In the genomic region with DNA sequence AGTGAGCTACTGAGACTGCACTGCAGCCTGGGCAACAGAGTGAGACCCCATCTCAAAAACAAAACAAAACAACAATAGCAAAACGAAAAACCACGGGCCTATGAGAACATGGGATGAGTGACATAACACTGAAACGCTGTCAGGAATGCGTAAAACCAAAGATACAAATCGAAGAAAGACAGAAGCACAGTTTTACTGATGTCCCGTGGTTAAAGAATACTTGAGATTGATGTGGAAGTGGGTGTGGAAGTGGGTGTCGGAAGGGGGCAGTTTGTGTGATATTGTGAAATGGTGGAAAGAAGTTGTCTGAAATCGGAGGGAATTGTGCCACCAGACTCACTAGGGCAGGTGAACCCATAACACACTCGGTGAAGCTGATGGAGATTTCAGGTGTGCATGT, we compare ENCODE assay signal across 30 cellular contexts. TPM values are rescaled to one million over a fixed set of nuclear protein-coding genes. Genes with fewer than 3 reads are reported as not detected.
"Had no signal": no experiment of that assay in that cellular context is flagged by ENCODE, and none has a peak within 500 bp of the region (broad histone marks: within the 10 kb centered on the region; RNA-seq: fewer than 3 reads in every experiment).

No MANE protein-coding gene starts in this region.

- H3K36me3 ChIP-seq: colonic mucosa, esophagus muscularis mucosa, heart right ventricle, left lung, neural progenitor cell, prostate gland, right atrium auricular region, sigmoid colon, stomach, thyroid gland had no signal

- H3K9me3 ChIP-seq: colonic mucosa, esophagus muscularis mucosa, heart right ventricle, left lung, mucosa of descending colon, prostate gland, right atrium auricular region, sigmoid colon, stomach, thyroid gland had no signal

- H3K9me3 Mint-ChIP-seq: dendritic cell treated with granulocyte-macrophage colony-stimulating factor and Interleukin-4, amounts not matched to agents 40 ng/mL and 50 ng/mL, for 4 days; mesothelial cell of epicardium; naive B cell; natural killer cell treated with Interleukin-12 subunit alpha and Interleukin-12 subunit beta and Interleukin-15 and Interleukin-18, amount 100 ng/mL, for 72 hours; neural progenitor cell; stimulated activated effector memory CD8-positive, alpha-beta T cell treated with anti-CD3 and anti-CD28 coated beads, Interleukin-12 subunit alpha, Interleukin-12 subunit beta, amount 100 ng/mL, for 72 hours had no signal

- H3K27me3 ChIP-seq: colonic mucosa, esophagus muscularis mucosa, foreskin keratinocyte, heart right ventricle, left lung, right atrium auricular region, sigmoid colon, stomach, thyroid gland had no signal

- FAIRE-seq: endothelial cell of umbilical vein, islet of Langerhans had no signal

- H3K27ac Mint-ChIP-seq: dendritic cell treated with granulocyte-macrophage colony-stimulating factor and Interleukin-4, amounts not matched to agents 40 ng/mL and 50 ng/mL, for 4 days; mesothelial cell of epicardium; naive B cell; natural killer cell treated with Interleukin-12 subunit alpha and Interleukin-12 subunit beta and Interleukin-15 and Interleukin-18, amount 100 ng/mL, for 72 hours; neural progenitor cell; stimulated activated effector memory CD8-positive, alpha-beta T cell treated with anti-CD3 and anti-CD28 coated beads, Interleukin-12 subunit alpha, Interleukin-12 subunit beta, amount 100 ng/mL, for 72 hours had no signal

- H3K4me3 ChIP-seq: colonic mucosa, esophagus muscularis mucosa, heart right ventricle, left lung, mucosa of descending colon, neural progenitor cell, prostate gland, right atrium auricular region, sigmoid colon, stomach, thyroid gland had no signal

- H3K4me1 ChIP-seq: colonic mucosa, left lung, prostate gland, right atrium auricular region, sigmoid colon had no signal

- H3K36me3 Mint-ChIP-seq: mesothelial cell of epicardium; naive B cell; natural killer cell treated with Interleukin-12 subunit alpha and Interleukin-12 subunit beta and Interleukin-15 and Interleukin-18, amount 100 ng/mL, for 72 hours; neural progenitor cell; stimulated activated effector memory CD8-positive, alpha-beta T cell treated with anti-CD3 and anti-CD28 coated beads, Interleukin-12 subunit alpha, Interleukin-12 subunit beta, amount 100 ng/mL, for 72 hours had no signal

- H3K4me3 Mint-ChIP-seq: dendritic cell treated with granulocyte-macrophage colony-stimulating factor and Interleukin-4, amounts not matched to agents 40 ng/mL and 50 ng/mL, for 4 days; mesothelial cell of epicardium; naive B cell; natural killer cell treated with Interleukin-12 subunit alpha and Interleukin-12 subunit beta and Interleukin-15 and Interleukin-18, amount 100 ng/mL, for 72 hours; neural progenitor cell; stimulated activated effector memory CD8-positive, alpha-beta T cell treated with anti-CD3 and anti-CD28 coated beads, Interleukin-12 subunit alpha, Interleukin-12 subunit beta, amount 100 ng/mL, for 72 hours had no signal

- H3K4me1 Mint-ChIP-seq: mesothelial cell of epicardium; naive B cell; stimulated activated effector memory CD8-positive, alpha-beta T cell treated with anti-CD3 and anti-CD28 coated beads, Interleukin-12 subunit alpha, Interleukin-12 subunit beta, amount 100 ng/mL, for 72 hours had no signal

- H3K27ac ChIP-seq: colonic mucosa, esophagus muscularis mucosa, foreskin keratinocyte, heart right ventricle, left lung, neural progenitor cell, prostate gland, right atrium auricular region, sigmoid colon, stomach, thyroid gland had no signal

- ATAC-seq: foreskin keratinocyte; left lung; mucosa of descending colon; natural killer cell treated with Interleukin-12 subunit alpha and Interleukin-12 subunit beta and Interleukin-15 and Interleukin-18, amount 100 ng/mL, for 72 hours; stimulated activated effector memory CD8-positive, alpha-beta T cell treated with anti-CD3 and anti-CD28 coated beads, Interleukin-12 subunit alpha, Interleukin-12 subunit beta, amount 100 ng/mL, for 72 hours had no signal

- H2AFZ ChIP-seq: neural progenitor cell had no signal

- H3K4me2 ChIP-seq: neural progenitor cell had no signal

- DNase-seq: colonic mucosa; effector CD8-positive, alpha-beta T cell; foreskin keratinocyte; glutamatergic neuron; heart right ventricle; hippocampal formation; left cardiac atrium; left lung; mesenchymal stem cell; mucosa of descending colon; naive B cell; sigmoid colon; stimulated activated CD4-positive, alpha-beta T cell treated with anti-CD3 and anti-CD28 coated beads, Interleukin-2, amount 100 ng/mL, for 24 hours; stimulated activated CD4-positive, alpha-beta T cell treated with anti-CD3 and anti-CD28 coated beads, Interleukin-4, amount 100 ng/mL, for 24 hours; stimulated activated naive CD4-positive, alpha-beta T cell treated with Interleukin-2 at 50 U/mL for 16 hours; stomach; thyroid gland had no signal

- H3K27me3 Mint-ChIP-seq: naive B cell; natural killer cell treated with Interleukin-12 subunit alpha and Interleukin-12 subunit beta and Interleukin-15 and Interleukin-18, amount 100 ng/mL, for 72 hours had no signal

- H3K9ac ChIP-seq: neural progenitor cell had no signal

RNA-seq across cellular contexts. Expression of a gene that starts 9.5 kb away (rescaled TPM):
- total RNA-seq: lung microvascular endothelial cell, temporal lobe had no signal

RNA-seq across cellular contexts. Expression of a gene that starts 36.3 kb away (rescaled TPM):
- total RNA-seq: endothelial cell of umbilical vein, kidney epithelial cell had no signal
- polyA plus RNA-seq: endothelial cell of umbilical vein had no signal
